11 cellular contexts compared by ENCODE assay signal in the genomic region with DNA sequence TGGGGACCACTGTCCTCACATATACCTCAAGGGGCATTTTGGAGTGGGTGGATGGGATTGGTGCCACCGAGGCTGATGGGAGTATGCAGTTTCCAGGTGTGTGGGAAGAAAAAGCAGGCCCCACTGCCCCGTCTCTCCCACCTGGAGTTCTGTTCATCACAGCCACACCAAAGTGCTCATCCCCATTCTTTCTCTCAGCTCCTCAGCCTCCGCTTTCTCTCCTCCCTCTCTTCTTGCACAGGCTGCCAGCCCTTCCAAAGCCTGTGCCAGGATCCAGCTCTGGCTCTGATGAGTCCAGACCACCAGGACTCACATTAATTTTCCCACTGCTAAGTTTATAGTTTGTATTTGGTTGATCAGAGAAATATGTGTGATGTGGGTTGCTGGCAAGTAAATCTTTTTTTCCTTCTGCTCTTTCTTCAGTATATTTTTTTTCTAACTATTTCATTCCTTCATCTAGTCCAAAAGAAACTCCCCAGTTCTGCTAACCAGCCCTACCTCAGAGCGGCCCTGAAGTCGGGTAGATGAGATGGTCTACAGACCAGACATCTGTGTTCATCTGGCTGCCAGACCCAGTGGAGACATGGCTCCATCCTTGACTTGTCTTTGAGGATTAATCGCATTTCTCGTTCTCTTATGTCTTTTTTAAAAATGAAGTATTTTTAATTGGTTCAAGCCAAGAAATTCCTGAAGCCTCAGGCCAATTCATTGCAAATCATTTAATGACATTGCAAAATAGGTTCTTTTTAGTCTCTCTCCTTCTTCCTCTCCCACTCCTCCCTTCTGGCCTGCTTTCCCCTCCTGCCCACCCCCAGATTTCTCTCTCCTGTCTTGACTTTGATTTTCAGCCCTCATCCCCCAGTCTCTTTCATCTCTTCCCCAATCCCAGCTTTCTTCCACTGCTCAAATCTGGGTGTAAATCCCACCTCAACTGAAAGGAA. TPM values are rescaled to one million over a fixed set of nuclear protein-coding genes. Genes with fewer than 3 reads are reported as not detected.
DNase-seq lines count a peak whose midpoint lies in the region; ATAC-seq and TF ChIP-seq lines count a peak whose summit lies in the region.
"Had no signal": no experiment of that assay in that cellular context is flagged by ENCODE, and none has a peak within 500 bp of the region (broad histone marks: within the 10 kb centered on the region; RNA-seq: fewer than 3 reads in every experiment).

No MANE protein-coding gene starts in this region.

- H3K27ac Mint-ChIP-seq in mesothelial cell of epicardium, result peak overlapping the region; percentile 70
- H3K27ac Mint-ChIP-seq: activated CD4-positive, alpha-beta memory T cell treated with anti-CD3 and anti-CD28 coated beads, Interleukin-2, amount 10 ng/mL, durations not matched to agents 7 days and 5 days; CD8-positive, alpha-beta memory T cell had no signal

- H3K27ac ChIP-seq in esophagus (ENCODE audit: low read depth in 2 of 2, low read length in 1 of 2) (peak overlapping the region; percentile 57 to 70), stomach smooth muscle (ENCODE audit: low read length) (peak overlapping the region; percentile 53)

- peaks cover 60% of the 10 kb centered on the region for H3K4me1 Mint-ChIP-seq in mesothelial cell of epicardium
- H3K4me1 Mint-ChIP-seq: CD8-positive, alpha-beta memory T cell; naive B cell had no signal

- H3K9me3 ChIP-seq in esophagus (ENCODE audit: control insufficient read depth in 2 of 2, insufficient read depth in 1 of 2, low read depth in 1 of 2, low read length in 1 of 2) (no peaks in the 10 kb centered on the region), stomach smooth muscle (ENCODE audit: control insufficient read depth in 2 of 2, low read length in 2 of 2) (no peaks in the 10 kb centered on the region)

- H3K4me3 ChIP-seq in esophagus (ENCODE audit: low read depth in 1 of 2, low read length in 2 of 2), result no peak overlapping the region
- no peak overlapping the region for H3K4me3 ChIP-seq in stomach smooth muscle (ENCODE audit: low read length in 2 of 2)

- H3K9me3 Mint-ChIP-seq in mesothelial cell of epicardium, result no peaks in the 10 kb centered on the region
- H3K9me3 Mint-ChIP-seq: activated CD4-positive, alpha-beta memory T cell treated with anti-CD3 and anti-CD28 coated beads, Interleukin-2, amount 10 ng/mL, durations not matched to agents 7 days and 5 days; CD8-positive, alpha-beta memory T cell; naive B cell had no signal

- peak overlapping the region in 1 of 2 donors; percentile 16 for H3K9ac ChIP-seq in stomach smooth muscle (ENCODE audit: low read length in 2 of 2)

- no peak overlapping the region for H3K4me3 Mint-ChIP-seq in mesothelial cell of epicardium
- H3K4me3 Mint-ChIP-seq: activated CD4-positive, alpha-beta memory T cell treated with anti-CD3 and anti-CD28 coated beads, Interleukin-2, amount 10 ng/mL, durations not matched to agents 7 days and 5 days; CD8-positive, alpha-beta memory T cell; naive B cell had no signal

- H3K27me3 Mint-ChIP-seq in mesothelial cell of epicardium (ENCODE audit: low read depth), result no peaks in the 10 kb centered on the region

- WGBS in esophagus, 2 donors, result 48 to 56% methylated on average over 7 of the region's 7 CpGs

- no peaks in the 10 kb centered on the region for H3K36me3 ChIP-seq in esophagus (ENCODE audit: control insufficient read depth in 2 of 2, insufficient read depth in 2 of 2, low read length in 1 of 2)
- H3K36me3 ChIP-seq in stomach smooth muscle (ENCODE audit: control insufficient read depth in 2 of 2, insufficient read depth in 2 of 2, low read length in 2 of 2), result peaks cover 23% of the 10 kb centered on the region in 2 donors

- H3K4me1 ChIP-seq in esophagus (ENCODE audit: control insufficient read depth in 2 of 2, insufficient read depth in 2 of 2, low read length in 1 of 2) (peaks cover 4 to 12% of the 10 kb centered on the region in 2 donors), stomach smooth muscle (ENCODE audit: control insufficient read depth, insufficient read depth, low read length) (peaks cover 64% of the 10 kb centered on the region)

- no peak for ATAC-seq in HG02973 (IDR thresholded peaks at IDR 0.05; ENCODE audit: unreplicated experiment)
- ATAC-seq in HG03571 (IDR thresholded peaks at IDR 0.05; ENCODE audit: unreplicated experiment), result no peak

- peaks cover 22% of the 10 kb centered on the region for H3K36me3 Mint-ChIP-seq in mesothelial cell of epicardium
- H3K36me3 Mint-ChIP-seq: CD8-positive, alpha-beta memory T cell; naive B cell had no signal

- TF ChIP-seq CTCF in mesothelial cell of epicardium (IDR thresholded peaks at IDR 0.05; ENCODE audit: unreplicated experiment), result no peak

- DNase-seq in NCI-H446 treated with DMSO at 0.1 percent for 48 hours (lab: John Stamatoyannopoulos, UW), result peak; percentile 85
- DNase-seq in mesothelial cell of epicardium (ENCODE audit: low spot score in 2 of 2, unreplicated experiment in 2 of 2), result no peak
- no peak for DNase-seq in NCI-H524 treated with DMSO at 0.1 percent for 48 hours (lab: John Stamatoyannopoulos, UW)
- no peak for DNase-seq in HT-29 (ENCODE audit: low spot score)
- DNase-seq: activated CD4-positive, alpha-beta memory T cell treated with anti-CD3 and anti-CD28 coated beads, Interleukin-2, amount 10 ng/mL, durations not matched to agents 7 days and 5 days; CD8-positive, alpha-beta memory T cell; naive B cell had no signal

- H3K27me3 ChIP-seq in esophagus (ENCODE audit: control insufficient read depth in 1 of 2, insufficient read depth in 2 of 2, low read length in 2 of 2) (no peaks in the 10 kb centered on the region), stomach smooth muscle (ENCODE audit: control insufficient read depth in 1 of 2, insufficient read depth in 2 of 2, low read length in 2 of 2) (no peaks in the 10 kb centered on the region)

RNA-seq across cellular contexts. Expression of a gene that starts 49.9 kb away (rescaled TPM):
- polyA plus RNA-seq in esophagus, result 10 to 100 TPM; 26.6 to 29.6 TPM
- total RNA-seq in mesothelial cell of epicardium, result 76.1 to 85.3 TPM (median 79.3 TPM) in 3 replicates
- not detected in 2 replicates for total RNA-seq in HT-29 (2014; rRNA removed; shearing (Covaris generic))
- total RNA-seq: activated CD4-positive, alpha-beta memory T cell treated with anti-CD3 and anti-CD28 coated beads, Interleukin-2, amount 10 ng/mL, durations not matched to agents 7 days and 5 days; CD8-positive, alpha-beta memory T cell had no signal
- polyA plus RNA-seq: CD8-positive, alpha-beta memory T cell had no signal

Comparison
In these comparisons a context has a peak if more than half of its experiments do, and no peak if none do; other contexts are left out.
1. RNA of a gene that starts 49.9 kb away (total RNA-seq): 76.1 to 85.3 TPM in mesothelial cell of epicardium; not detected in HT-29; every median in the first group is over 10 times any median in the second.